Comparison of ENCODE assay signal across 23 cellular contexts in genomic region chr14:58060898-58061297, GRCh38.
A peak's percentile ranks its signal among the peaks of the same experiment; 100 is the strongest.
DNase-seq lines count a peak whose midpoint lies in the region; ATAC-seq and FAIRE-seq lines count a peak whose summit lies in the region.
"Had no signal": no experiment of that assay in that cellular context is flagged by ENCODE, and none has a peak within 500 bp of the region (broad histone marks: within the 10 kb centered on the region; RNA-seq: fewer than 3 reads in every experiment).

No MANE protein-coding gene starts in this region.

- H3K4me2 ChIP-seq in mesendoderm (ENCODE audit: low read length) = no peak overlapping the region
- H3K4me2 ChIP-seq: KMS-11, PC-9 had no signal

- H2AK5ac ChIP-seq in mesendoderm (ENCODE audit: low read length) = no peak overlapping the region

- H3K79me2 ChIP-seq in mesendoderm (ENCODE audit: control insufficient read depth, insufficient read depth, low read length) = no peaks in the 10 kb centered on the region

- no peak overlapping the region for H3K23ac ChIP-seq in mesendoderm (ENCODE audit: low read length)

- no peak overlapping the region for H3K18ac ChIP-seq in mesendoderm (ENCODE audit: low read length)

- no peak overlapping the region for H3K4me3 ChIP-seq in mesendoderm (ENCODE audit: low read length)
- H3K4me3 ChIP-seq: GM12878, PC-9, SJCRH30 had no signal

- H3K56ac ChIP-seq in mesendoderm (ENCODE audit: low read length) = no peak overlapping the region

- peak overlapping the region; percentile 50 for H3K27ac ChIP-seq in caudate nucleus (ENCODE audit: low read depth, low read length)
- no peak overlapping the region for H3K27ac ChIP-seq in mesendoderm (ENCODE audit: low read depth, low read length)
- H3K27ac ChIP-seq: KMS-11, PC-9, SJCRH30 had no signal

- H3K27me3 ChIP-seq in mesendoderm (ENCODE audit: insufficient read depth, low read length, poor library complexity) = no peaks in the 10 kb centered on the region

- ATAC-seq in HG03565 (IDR thresholded peaks at IDR 0.05; ENCODE audit: unreplicated experiment) (no peak), HG03139 (IDR thresholded peaks at IDR 0.05; ENCODE audit: unreplicated experiment) (no peak)
- ATAC-seq: GM12878, Right ventricle myocardium inferior, SK-N-SH treated with all-trans-retinoic acid at 6 μM for 48 hours had no signal

- no peaks in the 10 kb centered on the region for H3K36me3 ChIP-seq in mesendoderm (ENCODE audit: control insufficient read depth, insufficient read depth, low read length)
- H3K36me3 ChIP-seq: SJCRH30 had no signal

- no peaks in the 10 kb centered on the region for H3K79me1 ChIP-seq in mesendoderm (ENCODE audit: low read length)

- no peak overlapping the region for H4K8ac ChIP-seq in mesendoderm (ENCODE audit: low read depth, low read length)

- H2BK5ac ChIP-seq in mesendoderm (ENCODE audit: low read length) = no peak overlapping the region

- WGBS in mesendoderm (ENCODE audit: extremely low coverage, insufficient coverage, low lambda C conversion rate) = no CpG with 5 or more reads among the region's 4 CpGs

- H2BK15ac ChIP-seq in mesendoderm (replicated peaks; ENCODE audit: low read depth) = no peak overlapping the region

- H3K4me1 ChIP-seq in mesendoderm (ENCODE audit: control insufficient read depth, low read depth, low read length) = peaks cover 12% of the 10 kb centered on the region
- H3K4me1 ChIP-seq: SJCRH30 had no signal

- peak; percentile 67 for FAIRE-seq in HTR-8/SVneo (lab: Jason Lieb, UNC)
- FAIRE-seq: GM12878, H54 had no signal

- DNase-seq in HTR-8/SVneo (ENCODE audit: insufficient read length, low spot score) (no peak), caudate nucleus (lab: John Stamatoyannopoulos, UW) (no peak), mesendoderm (peak; percentile 61), kidney tubule cell (ENCODE audit: low spot score) (no peak), NCI-H1048 (lab: John Stamatoyannopoulos, UW) (no peak)
- DNase-seq: C1 segment of cervical spinal cord; CD4-positive, alpha-beta memory T cell; COR-L47; GDM1; MM.1S; NCI-H1417; NCI-H1694; NCI-H2029 treated with DMSO at 0.1 percent for 48 hours; NCI-H526 treated with DMSO at 0.1 percent for 48 hours; PC-9; SJCRH30 had no signal

- H3K4ac ChIP-seq in mesendoderm (ENCODE audit: low read depth, low read length) = no peak overlapping the region

- no peak overlapping the region for H3K9ac ChIP-seq in mesendoderm (ENCODE audit: low read length)
- H3K9ac ChIP-seq: KMS-11 had no signal

- no peak overlapping the region for H2BK120ac ChIP-seq in mesendoderm (ENCODE audit: low read depth, low read length)

- H4K5ac ChIP-seq in mesendoderm (ENCODE audit: low read length) = no peak overlapping the region
